12 cellular contexts compared by ENCODE assay signal in the genomic region with DNA sequence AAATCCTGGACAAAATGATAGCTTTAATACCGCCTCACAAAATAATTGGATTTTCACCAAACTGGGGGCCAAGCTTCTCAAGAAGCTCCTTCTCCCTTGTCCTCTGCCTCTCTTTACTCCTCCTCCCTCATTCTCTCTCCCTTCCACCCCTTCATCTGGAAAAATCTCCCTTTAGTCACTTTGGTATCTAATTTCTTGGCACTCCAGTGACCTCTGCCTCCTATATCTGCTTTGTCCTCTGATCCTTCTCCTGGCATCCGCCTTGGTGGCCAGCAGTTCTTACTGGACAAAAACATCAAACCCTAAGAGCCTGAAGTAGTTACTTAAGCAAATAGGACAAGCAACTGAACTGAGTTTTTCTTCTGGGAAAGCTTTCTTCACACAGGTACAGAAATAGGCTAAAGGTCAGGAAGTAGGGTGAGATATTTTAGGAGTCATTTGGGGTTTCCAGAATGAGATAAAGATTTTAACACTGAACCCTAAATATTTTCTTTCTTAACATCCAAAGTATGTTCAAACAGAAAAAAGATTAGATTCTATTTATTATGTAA.
A peak's percentile ranks its signal among the peaks of the same experiment; 100 is the strongest.
DNase-seq lines count a peak whose midpoint lies in the region; ATAC-seq, FAIRE-seq and TF ChIP-seq lines count a peak whose summit lies in the region.
"Had no signal": no experiment of that assay in that cellular context is flagged by ENCODE, and none has a peak within 500 bp of the region (broad histone marks: within the 10 kb centered on the region; RNA-seq: fewer than 3 reads in every experiment).

No MANE protein-coding gene starts in this region.

- H3K27ac ChIP-seq in left ventricle myocardium inferior (replicated peaks) (peak overlapping the region; percentile 88), lung (ENCODE audit: low read depth in 1 of 2, low read length in 1 of 2) (peak overlapping the region; percentile 53 to 59), upper lobe of right lung (no peak overlapping the region)

- no peaks in the 10 kb centered on the region for H3K9me3 ChIP-seq in left ventricle myocardium inferior (replicated peaks)
- H3K9me3 ChIP-seq in lung (ENCODE audit: control insufficient read depth in 2 of 2, insufficient read depth in 1 of 2, low read length in 1 of 2): no peaks in the 10 kb centered on the region
- no peaks in the 10 kb centered on the region for H3K9me3 ChIP-seq in upper lobe of right lung

- peak overlapping the region; percentile 99 for H3K27ac Mint-ChIP-seq in activated naive CD8-positive, alpha-beta T cell treated with anti-CD3 and anti-CD28 coated beads for 36 hours

- FAIRE-seq in H54 (lab: Jason Lieb, UNC): no peak

- TF ChIP-seq CTCF in left ventricle myocardium inferior (IDR thresholded peaks at IDR 0.05; ENCODE audit: borderline replicate concordance) (no peak), lung (IDR thresholded peaks at IDR 0.05; ENCODE audit: control extremely low read depth, extremely low read depth) (no peak), upper lobe of right lung (IDR thresholded peaks at IDR 0.05) (no peak)

- peaks cover 26% of the 10 kb centered on the region for H3K36me3 Mint-ChIP-seq in activated naive CD8-positive, alpha-beta T cell treated with anti-CD3 and anti-CD28 coated beads for 36 hours

- peak overlapping the region; percentile 63 for H3K4me3 Mint-ChIP-seq in activated naive CD8-positive, alpha-beta T cell treated with anti-CD3 and anti-CD28 coated beads for 36 hours

- peaks cover 7% of the 10 kb centered on the region for H3K9me3 Mint-ChIP-seq in activated naive CD8-positive, alpha-beta T cell treated with anti-CD3 and anti-CD28 coated beads for 36 hours

- ATAC-seq in Right ventricle myocardium superior (ENCODE audit: poor library complexity): no peak
- ATAC-seq in lung (ENCODE audit: insufficient read depth, low FRiP score): no peak
- peak; percentile 46 for ATAC-seq in upper lobe of right lung
- ATAC-seq in GM19467 (IDR thresholded peaks at IDR 0.05; ENCODE audit: unreplicated experiment): no peak

- H3K4me1 ChIP-seq in left ventricle myocardium inferior (peaks cover 58% of the 10 kb centered on the region), lung (ENCODE audit: control insufficient read depth in 2 of 2, insufficient read depth in 2 of 2, low read length in 2 of 2) (peaks cover 4 to 28% of the 10 kb centered on the region in 2 donors), upper lobe of right lung (peaks cover 28% of the 10 kb centered on the region)

- no peaks in the 10 kb centered on the region for H3K27me3 ChIP-seq in left ventricle myocardium inferior (ENCODE audit: low read depth)
- H3K27me3 ChIP-seq in lung (ENCODE audit: control insufficient read depth, insufficient read depth): no peaks in the 10 kb centered on the region
- H3K27me3 ChIP-seq in upper lobe of right lung: no peaks in the 10 kb centered on the region

- H3K4me1 Mint-ChIP-seq in activated naive CD8-positive, alpha-beta T cell treated with anti-CD3 and anti-CD28 coated beads for 36 hours: peaks cover 57% of the 10 kb centered on the region

- H3K4me3 ChIP-seq in left ventricle myocardium inferior (no peak overlapping the region), lung (no peak overlapping the region), upper lobe of right lung (no peak overlapping the region)

- no peak for DNase-seq in left ventricle myocardium inferior
- DNase-seq in Right ventricle myocardium superior: no peak
- DNase-seq in activated naive CD8-positive, alpha-beta T cell treated with anti-CD3 and anti-CD28 coated beads for 36 hours: no peak
- no peak for DNase-seq in lung (ENCODE audit: low spot score)
- DNase-seq in upper lobe of right lung: no peak
- no peak for DNase-seq in H54 (ENCODE audit: insufficient read length, low spot score)
- no peak for DNase-seq in germinal center (ENCODE audit: low spot score)
- DNase-seq: activated CD8-positive, alpha-beta memory T cell treated with anti-CD3 and anti-CD28 coated beads, Interleukin-2, amount 50 U/mL, for 48 hours; cortex of kidney; glutamatergic neuron; NK-92 treated with Interleukin-12 subunit alpha and Interleukin-12 subunit beta, amount 100 ng/mL, for 24 hours had no signal

- intact Hi-C loops in left ventricle myocardium inferior (cut with micrococcal nuclease) (no loop called here), Right ventricle myocardium superior (cut with DNase I) (no loop called here), upper lobe of right lung (cut with DNase I) (no loop called here)

- peaks cover 55% of the 10 kb centered on the region for H3K36me3 ChIP-seq in left ventricle myocardium inferior
- peaks cover 3 to 11% of the 10 kb centered on the region in 2 donors for H3K36me3 ChIP-seq in lung (ENCODE audit: control insufficient read depth in 2 of 2, insufficient read depth in 2 of 2, low read length in 2 of 2)
- peaks cover 8% of the 10 kb centered on the region for H3K36me3 ChIP-seq in upper lobe of right lung

- no peak for TF ChIP-seq POLR2A in H54 (IDR thresholded peaks at IDR 0.05; ENCODE audit: low read depth, low read length)

- no peaks in the 10 kb centered on the region for H3K27me3 Mint-ChIP-seq in activated naive CD8-positive, alpha-beta T cell treated with anti-CD3 and anti-CD28 coated beads for 36 hours

- WGBS in lung, 2 donors: 88 to 98% methylated on average over 2 of the region's 2 CpGs
